Comparison of ENCODE assay signal across 1 cellular context in genomic region chr2:25955869-25956535, GRCh38.
TF ChIP-seq lines count a peak whose summit lies in the region.

No MANE protein-coding gene starts in this region.

TF ChIP-seq in IMR-90, 13 proteins besides CTCF, POLR2A, EP300 and RAD21 (continued from another document):
- TF ChIP-seq, protein P1, sequence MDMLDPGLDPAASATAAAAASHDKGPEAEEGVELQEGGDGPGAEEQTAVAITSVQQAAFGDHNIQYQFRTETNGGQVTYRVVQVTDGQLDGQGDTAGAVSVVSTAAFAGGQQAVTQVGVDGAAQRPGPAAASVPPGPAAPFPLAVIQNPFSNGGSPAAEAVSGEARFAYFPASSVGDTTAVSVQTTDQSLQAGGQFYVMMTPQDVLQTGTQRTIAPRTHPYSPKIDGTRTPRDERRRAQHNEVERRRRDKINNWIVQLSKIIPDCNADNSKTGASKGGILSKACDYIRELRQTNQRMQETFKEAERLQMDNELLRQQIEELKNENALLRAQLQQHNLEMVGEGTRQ (IDR thresholded peaks at IDR 0.05; ENCODE audit: low read depth, low read length), result no peak
- no peak for TF ChIP-seq RFX5 (IDR thresholded peaks at IDR 0.05; ENCODE audit: low read depth, low read length)
- no peak for TF ChIP-seq MAFK (IDR thresholded peaks at IDR 0.05; ENCODE audit: low read depth, low read length)
- no peak for TF ChIP-seq BHLHE40 (IDR thresholded peaks at IDR 0.05; ENCODE audit: low read depth, low read length)
- TF ChIP-seq, protein P2, sequence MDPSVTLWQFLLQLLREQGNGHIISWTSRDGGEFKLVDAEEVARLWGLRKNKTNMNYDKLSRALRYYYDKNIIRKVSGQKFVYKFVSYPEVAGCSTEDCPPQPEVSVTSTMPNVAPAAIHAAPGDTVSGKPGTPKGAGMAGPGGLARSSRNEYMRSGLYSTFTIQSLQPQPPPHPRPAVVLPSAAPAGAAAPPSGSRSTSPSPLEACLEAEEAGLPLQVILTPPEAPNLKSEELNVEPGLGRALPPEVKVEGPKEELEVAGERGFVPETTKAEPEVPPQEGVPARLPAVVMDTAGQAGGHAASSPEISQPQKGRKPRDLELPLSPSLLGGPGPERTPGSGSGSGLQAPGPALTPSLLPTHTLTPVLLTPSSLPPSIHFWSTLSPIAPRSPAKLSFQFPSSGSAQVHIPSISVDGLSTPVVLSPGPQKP (IDR thresholded peaks at IDR 0.05; ENCODE audit: borderline replicate concordance, low read depth, low read length), result no peak
- no peak for TF ChIP-seq MXI1 (IDR thresholded peaks at IDR 0.05; ENCODE audit: borderline replicate concordance, low read depth, low read length)
- TF ChIP-seq SMC3 (IDR thresholded peaks at IDR 0.05; ENCODE audit: low read depth, low read length), result no peak
- no peak for TF ChIP-seq NFE2L2 (IDR thresholded peaks at IDR 0.05; ENCODE audit: low read depth, low read length)
- TF ChIP-seq FOS (IDR thresholded peaks at IDR 0.05; ENCODE audit: low read depth, low read length), result no peak
- TF ChIP-seq CEBPB (IDR thresholded peaks at IDR 0.05; ENCODE audit: low read depth, low read length), result no peak
